In the genomic region with DNA sequence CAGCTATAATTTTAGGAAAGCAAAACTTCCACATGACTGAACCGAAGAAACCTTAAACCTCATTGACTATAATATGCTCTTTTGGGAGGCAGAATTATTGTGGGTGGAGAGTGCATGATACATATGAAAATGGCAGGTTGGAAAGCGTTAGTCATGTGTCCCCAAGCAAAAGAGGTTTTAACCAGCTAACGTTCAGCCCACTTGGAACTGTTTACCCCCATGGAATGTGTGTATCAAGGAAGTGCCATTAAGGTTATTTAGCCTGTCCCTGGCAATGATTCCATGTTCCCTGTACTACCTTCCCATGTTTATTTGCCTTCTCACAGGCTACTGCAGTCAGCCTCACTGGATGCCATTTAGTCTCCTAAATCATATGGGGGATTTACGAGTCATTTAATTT, we compare ENCODE assay signal across 20 cellular contexts.
"Had no signal": no experiment of that assay in that cellular context is flagged by ENCODE, and none has a peak within 500 bp of the region (broad histone marks: within the 10 kb centered on the region; RNA-seq: fewer than 3 reads in every experiment).

No MANE protein-coding gene starts in this region.

- H3K4me1 ChIP-seq: colonic mucosa, esophagus squamous epithelium, gastrocnemius medialis, neural progenitor cell, psoas muscle, vagina had no signal

- H3K27ac Mint-ChIP-seq: activated CD4-positive, alpha-beta memory T cell treated with anti-CD3 and anti-CD28 coated beads for 36 hours; activated CD4-positive, alpha-beta T cell treated with anti-CD3 and anti-CD28 coated beads for 36 hours; activated CD8-positive, alpha-beta memory T cell treated with anti-CD3 and anti-CD28 coated beads, Interleukin-2, amount 10 ng/mL, durations not matched to agents 7 days and 5 days; activated naive CD4-positive, alpha-beta T cell treated with anti-CD3 and anti-CD28 coated beads, Interleukin-2, amount 50 U/mL, for 24 hours; activated T-cell treated with anti-CD3 and anti-CD28 coated beads, Interleukin-2, amount 50 U/mL, for 24 hours; naive B cell; stimulated activated effector memory CD8-positive, alpha-beta T cell treated with anti-CD3 and anti-CD28 coated beads, Interleukin-12 subunit alpha, Interleukin-12 subunit beta, amount 100 ng/mL, for 72 hours had no signal

- H3K36me3 Mint-ChIP-seq: activated CD4-positive, alpha-beta memory T cell treated with anti-CD3 and anti-CD28 coated beads for 36 hours; activated CD8-positive, alpha-beta memory T cell treated with anti-CD3 and anti-CD28 coated beads, Interleukin-2, amount 10 ng/mL, durations not matched to agents 7 days and 5 days; activated naive CD4-positive, alpha-beta T cell treated with anti-CD3 and anti-CD28 coated beads, Interleukin-2, amount 50 U/mL, for 24 hours; naive B cell; stimulated activated effector memory CD8-positive, alpha-beta T cell treated with anti-CD3 and anti-CD28 coated beads, Interleukin-12 subunit alpha, Interleukin-12 subunit beta, amount 100 ng/mL, for 72 hours had no signal

- H3K36me3 ChIP-seq: colonic mucosa had no signal

- H3K4me1 Mint-ChIP-seq: activated CD4-positive, alpha-beta T cell treated with anti-CD3 and anti-CD28 coated beads for 36 hours; activated CD8-positive, alpha-beta memory T cell treated with anti-CD3 and anti-CD28 coated beads, Interleukin-2, amount 10 ng/mL, durations not matched to agents 7 days and 5 days; activated naive CD4-positive, alpha-beta T cell treated with anti-CD3 and anti-CD28 coated beads, Interleukin-2, amount 50 U/mL, for 24 hours; neural progenitor cell; stimulated activated effector memory CD8-positive, alpha-beta T cell treated with anti-CD3 and anti-CD28 coated beads, Interleukin-12 subunit alpha, Interleukin-12 subunit beta, amount 100 ng/mL, for 72 hours had no signal

- ATAC-seq: activated CD4-positive, alpha-beta T cell treated with anti-CD3 and anti-CD28 coated beads for 36 hours; activated CD8-positive, alpha-beta memory T cell treated with anti-CD3 and anti-CD28 coated beads, Interleukin-2, amount 10 ng/mL, durations not matched to agents 7 days and 5 days; gastrocnemius medialis; left lobe of liver; psoas muscle; stimulated activated effector memory CD8-positive, alpha-beta T cell treated with anti-CD3 and anti-CD28 coated beads, Interleukin-12 subunit alpha, Interleukin-12 subunit beta, amount 100 ng/mL, for 72 hours had no signal

- H3K27me3 ChIP-seq: colonic mucosa, esophagus squamous epithelium, gastrocnemius medialis, neural progenitor cell, tibial nerve, vagina had no signal

- H3K27me3 Mint-ChIP-seq: activated CD4-positive, alpha-beta memory T cell treated with anti-CD3 and anti-CD28 coated beads for 36 hours; activated naive CD4-positive, alpha-beta T cell treated with anti-CD3 and anti-CD28 coated beads, Interleukin-2, amount 50 U/mL, for 24 hours had no signal

- H3K4me3 ChIP-seq: colonic mucosa, esophagus squamous epithelium, gastrocnemius medialis, neural progenitor cell, psoas muscle, tibial nerve, vagina had no signal

- H3K4me3 Mint-ChIP-seq: activated CD4-positive, alpha-beta memory T cell treated with anti-CD3 and anti-CD28 coated beads for 36 hours; activated CD4-positive, alpha-beta T cell treated with anti-CD3 and anti-CD28 coated beads for 36 hours; activated CD8-positive, alpha-beta memory T cell treated with anti-CD3 and anti-CD28 coated beads, Interleukin-2, amount 10 ng/mL, durations not matched to agents 7 days and 5 days; activated naive CD4-positive, alpha-beta T cell treated with anti-CD3 and anti-CD28 coated beads, Interleukin-2, amount 50 U/mL, for 24 hours; activated T-cell treated with anti-CD3 and anti-CD28 coated beads, Interleukin-2, amount 50 U/mL, for 24 hours; naive B cell; neural progenitor cell; stimulated activated effector memory CD8-positive, alpha-beta T cell treated with anti-CD3 and anti-CD28 coated beads, Interleukin-12 subunit alpha, Interleukin-12 subunit beta, amount 100 ng/mL, for 72 hours had no signal

- H3K27ac ChIP-seq: colonic mucosa, esophagus squamous epithelium, gastrocnemius medialis, neural progenitor cell, psoas muscle, tibial nerve, vagina had no signal

- H3K9me3 Mint-ChIP-seq: activated CD4-positive, alpha-beta memory T cell treated with anti-CD3 and anti-CD28 coated beads for 36 hours; activated naive CD4-positive, alpha-beta T cell treated with anti-CD3 and anti-CD28 coated beads, Interleukin-2, amount 50 U/mL, for 24 hours; activated T-cell treated with anti-CD3 and anti-CD28 coated beads, Interleukin-2, amount 50 U/mL, for 24 hours; naive B cell; neural progenitor cell; stimulated activated effector memory CD8-positive, alpha-beta T cell treated with anti-CD3 and anti-CD28 coated beads, Interleukin-12 subunit alpha, Interleukin-12 subunit beta, amount 100 ng/mL, for 72 hours had no signal

- H3K9me3 ChIP-seq: colonic mucosa, esophagus squamous epithelium, gastrocnemius medialis, psoas muscle, tibial nerve, vagina had no signal

- DNase-seq: activated CD4-positive, alpha-beta memory T cell treated with anti-CD3 and anti-CD28 coated beads for 36 hours; activated CD4-positive, alpha-beta T cell treated with anti-CD3 and anti-CD28 coated beads for 36 hours; activated CD8-positive, alpha-beta memory T cell treated with anti-CD3 and anti-CD28 coated beads, Interleukin-2, amount 10 ng/mL, durations not matched to agents 7 days and 5 days; activated effector memory CD4-positive, alpha-beta T cell treated with Interleukin-2 at 50 U/mL for 16 hours; activated T-cell treated with anti-CD3 and anti-CD28 coated beads, Interleukin-2, amount 50 U/mL, for 24 hours; amniotic stem cell; central memory CD4-positive, alpha-beta T cell; colonic mucosa; esophagus squamous epithelium; gastrocnemius medialis; naive B cell; psoas muscle; substantia nigra; T-helper 2 cell had no signal
